13 cellular contexts compared by ENCODE assay signal in genomic region chr20:48631114-48632016, GRCh38.
DNase-seq lines count a peak whose midpoint lies in the region; ATAC-seq and TF ChIP-seq lines count a peak whose summit lies in the region.
"Had no signal": no experiment of that assay in that cellular context is flagged by ENCODE, and none has a peak within 500 bp of the region (broad histone marks: within the 10 kb centered on the region; RNA-seq: fewer than 3 reads in every experiment).

No MANE protein-coding gene starts in this region.

- no peaks in the 10 kb centered on the region for H3K9me3 Mint-ChIP-seq in WTC11
- H3K9me3 Mint-ChIP-seq: effector memory CD8-positive, alpha-beta T cell; stimulated activated naive B cell treated with anti-CD40 and anti-IgM and Interleukin-4, amounts not matched to agents 10 μg/mL and 1 μg/mL and 100 μg/mL, for 72 hours had no signal

- CTCF ChIA-PET in RWPE1 (lab: Yijun Ruan, JAX) (interaction anchor here (0.5 to 2.4 kb wide), 3 partner anchors 10 to 260 kb away, joined by 3 to 15 read pairs (median 3); no protein-coding TSS in a partner anchor), WTC11 (lab: Charles Lee) (interaction anchor here (0.8 to 1.1 kb wide), 3 partner anchors 11 to 274 kb away, joined by 3 to 4 read pairs (median 3); no protein-coding TSS in a partner anchor)

- H3K4me3 Mint-ChIP-seq in WTC11 = no peak overlapping the region
- H3K4me3 Mint-ChIP-seq: effector memory CD8-positive, alpha-beta T cell; stimulated activated naive B cell treated with anti-CD40 and anti-IgM and Interleukin-4, amounts not matched to agents 10 μg/mL and 1 μg/mL and 100 μg/mL, for 72 hours had no signal

- DNase-seq in AG08396 (ENCODE audit: low spot score) = peak; percentile 40
- peak; percentile 54 for DNase-seq in HCEC 1CT
- DNase-seq in RWPE1 (ENCODE audit: low spot score) = peak; percentile 67
- peak; percentile 45 for DNase-seq in fibroblast of mammary gland (ENCODE audit: low read depth)
- DNase-seq in WTC11 (ENCODE audit: low spot score) = no peak
- DNase-seq: DND-41; effector memory CD8-positive, alpha-beta T cell; NCI-H526; SHP77; stimulated activated naive B cell treated with anti-CD40 and anti-IgM and Interleukin-4, amounts not matched to agents 10 μg/mL and 1 μg/mL and 100 μg/mL, for 72 hours had no signal

- H3K4me3 ChIP-seq in fibroblast of mammary gland (ENCODE audit: control insufficient read depth, low read depth, low read length) = no peak overlapping the region

- H3K36me3 Mint-ChIP-seq in WTC11 = no peaks in the 10 kb centered on the region

- peaks cover 3% of the 10 kb centered on the region; the same call in 1 of the 2 replicates for H3K4me1 Mint-ChIP-seq in WTC11

- H3K27ac ChIP-seq in RWPE1 = no peak overlapping the region

- no peaks in the 10 kb centered on the region for H3K27me3 Mint-ChIP-seq in WTC11 (ENCODE audit: low read depth)
- H3K27me3 Mint-ChIP-seq: effector memory CD8-positive, alpha-beta T cell; stimulated activated naive B cell treated with anti-CD40 and anti-IgM and Interleukin-4, amounts not matched to agents 10 μg/mL and 1 μg/mL and 100 μg/mL, for 72 hours had no signal

- no peak overlapping the region for H3K27ac Mint-ChIP-seq in WTC11
- H3K27ac Mint-ChIP-seq: stimulated activated naive B cell treated with anti-CD40 and anti-IgM and Interleukin-4, amounts not matched to agents 10 μg/mL and 1 μg/mL and 100 μg/mL, for 72 hours had no signal

- POLR2A ChIA-PET in RWPE1 (lab: Yijun Ruan, JAX; ENCODE audit: low non-redundant PET) = no interaction called here
- POLR2A ChIA-PET in WTC11 (lab: Charles Lee) = no interaction called here

- TF ChIP-seq CTCF in RWPE1 (conservative IDR thresholded peaks at IDR 0.05; ENCODE audit: low read depth) (no peak), fibroblast of mammary gland (conservative IDR thresholded peaks at IDR 0.05; ENCODE audit: control insufficient read depth, insufficient read depth, low read depth, low read length) (no peak), WTC11 (IDR thresholded peaks at IDR 0.05) (no peak)

- ATAC-seq in WTC11 (no peak), GM19455 (IDR thresholded peaks at IDR 0.05; ENCODE audit: unreplicated experiment) (no peak), HG03342 (IDR thresholded peaks at IDR 0.05; ENCODE audit: unreplicated experiment) (no peak), HG02588 (IDR thresholded peaks at IDR 0.05; ENCODE audit: unreplicated experiment) (no peak)
- ATAC-seq: stimulated activated naive B cell treated with anti-CD40 and anti-IgM and Interleukin-4, amounts not matched to agents 10 μg/mL and 1 μg/mL and 100 μg/mL, for 72 hours had no signal

TF ChIP-seq in WTC11, 78 proteins besides CTCF, POLR2A, EP300 and RAD21:
- TF ChIP-seq ELF4 (CRISPR knock-in tag; IDR thresholded peaks at IDR 0.05; ENCODE audit: low read depth) = no peak
- no peak for TF ChIP-seq IRF2 (CRISPR knock-in tag; IDR thresholded peaks at IDR 0.05; ENCODE audit: borderline replicate concordance, low read depth)
- TF ChIP-seq SMAD3 (CRISPR knock-in tag; IDR thresholded peaks at IDR 0.05; ENCODE audit: borderline replicate concordance) = no peak
- TF ChIP-seq SOX15 (CRISPR knock-in tag; IDR thresholded peaks at IDR 0.05) = no peak
- TF ChIP-seq MAX (CRISPR knock-in tag; IDR thresholded peaks at IDR 0.05) = no peak
- TF ChIP-seq USF2 (CRISPR knock-in tag; IDR thresholded peaks at IDR 0.05) = no peak
- no peak for TF ChIP-seq ESRRA (CRISPR knock-in tag; IDR thresholded peaks at IDR 0.05; ENCODE audit: borderline replicate concordance)
